8 cellular contexts compared by ENCODE assay signal in the genomic region with DNA sequence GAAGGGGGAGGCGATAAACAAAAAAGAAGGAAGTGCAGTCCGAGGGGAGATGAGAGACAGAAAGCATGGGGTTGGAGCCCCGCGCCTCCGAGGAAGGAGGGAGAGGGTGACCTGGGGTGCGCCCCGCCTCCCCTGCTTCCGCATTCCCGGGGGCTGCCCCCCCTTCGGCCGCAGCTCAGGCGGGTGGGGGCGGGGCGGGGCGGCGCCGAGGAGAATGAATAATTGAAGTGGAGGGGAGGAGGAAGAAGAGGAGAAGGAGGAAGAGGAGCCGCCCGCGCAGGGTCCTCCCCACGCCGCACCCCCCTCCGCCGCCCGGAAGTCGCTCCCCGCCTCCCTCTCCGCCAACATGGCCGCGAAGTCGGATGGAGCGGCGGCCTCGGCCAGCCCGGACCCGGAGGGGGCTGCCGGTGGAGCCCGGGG. TPM values are rescaled to one million over a fixed set of nuclear protein-coding genes. Genes with fewer than 3 reads are reported as not detected.
A peak's percentile ranks its signal among the peaks of the same experiment; 100 is the strongest.
DNase-seq lines count a peak whose midpoint lies in the region; ATAC-seq and TF ChIP-seq lines count a peak whose summit lies in the region.

A gene with protein sequence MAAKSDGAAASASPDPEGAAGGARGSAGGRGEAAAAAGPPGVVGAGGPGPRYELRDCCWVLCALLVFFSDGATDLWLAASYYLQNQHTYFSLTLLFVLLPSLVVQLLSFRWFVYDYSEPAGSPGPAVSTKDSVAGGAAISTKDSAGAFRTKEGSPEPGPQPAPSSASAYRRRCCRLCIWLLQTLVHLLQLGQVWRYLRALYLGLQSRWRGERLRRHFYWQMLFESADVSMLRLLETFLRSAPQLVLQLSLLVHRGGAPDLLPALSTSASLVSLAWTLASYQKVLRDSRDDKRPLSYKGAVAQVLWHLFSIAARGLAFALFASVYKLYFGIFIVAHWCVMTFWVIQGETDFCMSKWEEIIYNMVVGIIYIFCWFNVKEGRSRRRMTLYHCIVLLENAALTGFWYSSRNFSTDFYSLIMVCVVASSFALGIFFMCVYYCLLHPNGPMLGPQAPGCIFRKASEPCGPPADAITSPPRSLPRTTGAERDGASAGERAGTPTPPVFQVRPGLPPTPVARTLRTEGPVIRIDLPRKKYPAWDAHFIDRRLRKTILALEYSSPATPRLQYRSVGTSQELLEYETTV (plus strand): TSS at position 322 of the 420 bp plus-strand sequence. CDS start 25 bp downstream, at position 347.

- peaks cover 71% of the 10 kb centered on the region for H3K27me3 Mint-ChIP-seq in activated naive CD8-positive, alpha-beta T cell treated with anti-CD3 and anti-CD28 coated beads for 36 hours
- peaks cover 95% of the 10 kb centered on the region for H3K27me3 Mint-ChIP-seq in neural crest cell (ENCODE audit: low read depth)

- ATAC-seq in HG02852 (IDR thresholded peaks at IDR 0.05; ENCODE audit: unreplicated experiment) = no peak

- no peak for TF ChIP-seq CTCF in neural crest cell (conservative IDR thresholded peaks at IDR 0.05)

- H3K36me3 Mint-ChIP-seq in activated naive CD8-positive, alpha-beta T cell treated with anti-CD3 and anti-CD28 coated beads for 36 hours = no peaks in the 10 kb centered on the region
- H3K36me3 Mint-ChIP-seq in neural crest cell (ENCODE audit: low read depth) = no peaks in the 10 kb centered on the region

- no peak within 1 kb of the TSS for H3K27ac Mint-ChIP-seq in activated naive CD8-positive, alpha-beta T cell treated with anti-CD3 and anti-CD28 coated beads for 36 hours
- no peak within 1 kb of the TSS for H3K27ac Mint-ChIP-seq in neural crest cell (ENCODE audit: unreplicated experiment)

- H3K9me3 Mint-ChIP-seq in activated naive CD8-positive, alpha-beta T cell treated with anti-CD3 and anti-CD28 coated beads for 36 hours = no peaks in the 10 kb centered on the region
- H3K9me3 Mint-ChIP-seq in neural crest cell = no peaks in the 10 kb centered on the region

- H3K4me1 Mint-ChIP-seq in activated naive CD8-positive, alpha-beta T cell treated with anti-CD3 and anti-CD28 coated beads for 36 hours = peaks cover 2% of the 10 kb centered on the region
- peaks cover 15% of the 10 kb centered on the region for H3K4me1 Mint-ChIP-seq in neural crest cell

- DNase-seq in NCI-H1417 (lab: John Stamatoyannopoulos, UW) (peak; percentile 58 to 87 (median 78)), NCI-H1417 treated with DMSO at 0.1 percent for 48 hours (lab: John Stamatoyannopoulos, UW) (no peak), NCI-H2029 treated with DMSO at 0.1 percent for 48 hours (lab: John Stamatoyannopoulos, UW) (peak; percentile 43), neural crest cell (ENCODE audit: low read depth, low spot score) (peak; percentile 23), DMS114 treated with DMSO at 0.1 percent for 48 hours (lab: John Stamatoyannopoulos, UW; ENCODE audit: unreplicated experiment) (no peak)
- peak; percentile 19 for DNase-seq in activated naive CD8-positive, alpha-beta T cell treated with anti-CD3 and anti-CD28 coated beads for 36 hours
- DNase-seq in effector CD4-positive, alpha-beta T cell = no peak

- peak within 1 kb of the TSS; percentile 86 for H3K4me3 Mint-ChIP-seq in activated naive CD8-positive, alpha-beta T cell treated with anti-CD3 and anti-CD28 coated beads for 36 hours
- H3K4me3 Mint-ChIP-seq in neural crest cell = peak within 1 kb of the TSS; percentile 86

RNA-seq across cellular contexts. Expression of the gene that starts here (rescaled TPM):
- total RNA-seq in activated naive CD8-positive, alpha-beta T cell treated with anti-CD3 and anti-CD28 coated beads for 36 hours = under 1 TPM; 0.04 TPM
- total RNA-seq in neural crest cell = 4.5 and 4.9 TPM in 2 replicates

Comparison
In these comparisons a context has a peak if more than half of its experiments do, and no peak if none do; other contexts are left out.
1. DNase-seq: peak in NCI-H1417 (3 of 3), NCI-H2029 treated with DMSO at 0.1 percent for 48 hours (single experiment) and neural crest cell (single experiment); none in NCI-H1417 treated with DMSO at 0.1 percent for 48 hours (single experiment), DMS114 treated with DMSO at 0.1 percent for 48 hours (single experiment) and effector CD4-positive, alpha-beta T cell (single experiment).
2. Peak in DNase-seq in activated naive CD8-positive, alpha-beta T cell treated with anti-CD3 and anti-CD28 coated beads for 36 hours; RNA of the gene not detected or under 1 TPM.